In the genomic region with DNA sequence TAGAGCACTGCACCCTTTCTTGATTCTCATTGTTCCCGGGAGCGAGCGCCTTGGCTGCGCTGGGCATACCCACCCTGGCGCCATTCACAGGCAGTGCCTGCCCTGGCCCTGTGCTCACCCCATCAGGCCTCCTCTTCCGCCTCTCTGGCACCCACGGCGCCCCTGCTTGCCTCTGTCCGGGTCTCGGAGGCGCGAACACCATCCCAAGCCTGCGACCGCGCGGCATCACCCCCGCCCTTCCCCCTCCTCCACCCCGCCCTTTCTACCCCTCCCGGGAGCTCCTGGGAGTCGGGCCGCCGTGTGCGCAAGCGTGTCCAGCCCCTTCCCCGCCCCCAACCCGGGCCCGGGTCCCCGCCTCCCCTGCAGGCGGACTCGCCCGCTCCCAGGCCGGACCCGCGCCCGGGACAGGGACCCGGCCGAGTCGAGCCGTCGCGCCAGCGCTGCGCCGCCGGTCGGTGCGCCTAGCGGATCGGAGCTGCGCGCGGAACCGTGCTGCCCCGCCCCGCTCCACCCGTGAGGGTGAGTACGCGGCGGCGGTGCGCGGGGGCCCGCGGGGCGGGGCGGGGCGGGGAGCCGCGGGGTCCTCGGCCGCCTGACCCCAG, we compare ENCODE assay signal across 8 cellular contexts. TPM values are rescaled to one million over a fixed set of nuclear protein-coding genes. Genes with fewer than 3 reads are reported as not detected.
A peak's percentile ranks its signal among the peaks of the same experiment; 100 is the strongest.
DNase-seq lines count a peak whose midpoint lies in the region; ATAC-seq and TF ChIP-seq lines count a peak whose summit lies in the region.

A gene with protein sequence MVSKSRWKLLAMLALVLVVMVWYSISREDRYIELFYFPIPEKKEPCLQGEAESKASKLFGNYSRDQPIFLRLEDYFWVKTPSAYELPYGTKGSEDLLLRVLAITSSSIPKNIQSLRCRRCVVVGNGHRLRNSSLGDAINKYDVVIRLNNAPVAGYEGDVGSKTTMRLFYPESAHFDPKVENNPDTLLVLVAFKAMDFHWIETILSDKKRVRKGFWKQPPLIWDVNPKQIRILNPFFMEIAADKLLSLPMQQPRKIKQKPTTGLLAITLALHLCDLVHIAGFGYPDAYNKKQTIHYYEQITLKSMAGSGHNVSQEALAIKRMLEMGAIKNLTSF (plus strand): TSS at position 363 of the 602 bp plus-strand sequence. CDS start 50,470 bp downstream, outside the sequence.

- no peaks in the 10 kb centered on the region for H3K9me2 ChIP-seq in Karpas-422 (replicated peaks; ENCODE audit: insufficient read depth, low read length)

- no peaks in the 10 kb centered on the region for H3K36me3 ChIP-seq in Karpas-422 (ENCODE audit: insufficient read depth, low read length)
- H3K36me3 ChIP-seq in uterus, result no peaks in the 10 kb centered on the region

- intact Hi-C loops in left ventricle myocardium superior (cut with micrococcal nuclease), result no loop called here
- intact Hi-C loops in uterus (cut with DNase I; ENCODE audit: low total_unique reads), result no loop called here

- peak within 1 kb of the TSS; percentile 81 for H3K4me2 ChIP-seq in Karpas-422 (ENCODE audit: low read depth, low read length, poor library complexity, severe bottlenecking)

- TF ChIP-seq CTCF in uterus (IDR thresholded peaks at IDR 0.05), result no peak

- H4K20me1 ChIP-seq in Karpas-422 (ENCODE audit: insufficient read depth, low read depth, low read length), result no peaks in the 10 kb centered on the region

- H3K27me3 ChIP-seq in Karpas-422 (ENCODE audit: low read length) (no peaks in the 10 kb centered on the region), uterus (no peaks in the 10 kb centered on the region)

- peak within 1 kb of the TSS; percentile 60 for H3K27ac ChIP-seq in Karpas-422 (ENCODE audit: low read length)
- peak within 1 kb of the TSS; percentile 73 to 83 for H3K27ac ChIP-seq in uterus

- H3K4me3 ChIP-seq in Karpas-422 (ENCODE audit: low read length) (peak within 1 kb of the TSS; percentile 78), uterus (peak within 1 kb of the TSS; percentile 48 to 66)

- peak within 1 kb of the TSS; percentile 90 for H3K9ac ChIP-seq in Karpas-422 (ENCODE audit: low read length)

- H3K9me3 ChIP-seq in Karpas-422 (ENCODE audit: low read length) (no peaks in the 10 kb centered on the region), uterus (no peaks in the 10 kb centered on the region)

- peak; percentile 60 for ATAC-seq in GM21619 (IDR thresholded peaks at IDR 0.05; ENCODE audit: unreplicated experiment)
- ATAC-seq in left ventricle myocardium superior, result peak; percentile 82

- peak in 1 of 2 donors; percentile 53 for TF ChIP-seq POLR2A in uterus (IDR thresholded peaks at IDR 0.05)

- H3K4me1 ChIP-seq in Karpas-422 (ENCODE audit: low read length), result peaks cover 24% of the 10 kb centered on the region
- H3K4me1 ChIP-seq in uterus, result peaks cover 0 to 6% of the 10 kb centered on the region in 2 donors

- peak within 1 kb of the TSS; percentile 28; the same call in 1 of the 2 replicates for H2AFZ ChIP-seq in Karpas-422 (ENCODE audit: low read length)

- peaks cover 25% of the 10 kb centered on the region; the same call in 1 of the 2 replicates for H3K79me2 ChIP-seq in Karpas-422 (ENCODE audit: low read length)

- DNase-seq in Daoy (ENCODE audit: low read depth) (peak; percentile 84), Karpas-422 (peak; percentile 85), T-helper 1 cell (peak; percentile 26 to 77 (median 36)), amniotic epithelial cell (ENCODE audit: low read depth) (peak; percentile 58), left ventricle myocardium superior (peak; percentile 92), putamen (ENCODE audit: low spot score) (peak; percentile 88), uterus (peak; percentile 76 to 85)

RNA-seq across cellular contexts. Expression of the gene that starts here (rescaled TPM):
- total RNA-seq in Daoy (2014; rRNA removed; shearing (Covaris generic)), result 24.2 and 30.4 TPM in 2 replicates
- 5.8 and 6.6 TPM in 2 replicates for total RNA-seq in Karpas-422 (2014; rRNA removed; shearing (Covaris generic); ENCODE audit: low replicate concordance)
- 45.4 TPM for total RNA-seq in left ventricle myocardium superior
- total RNA-seq in uterus, result 10 to 100 TPM; 11.8 to 53.3 (median 34.8) TPM

Comparison
In these comparisons a context has a peak if more than half of its experiments do, and no peak if none do; other contexts are left out.
1. Peak in every context shown above with its lines: DNase-seq, ATAC-seq, H3K4me3 ChIP-seq and H3K27ac ChIP-seq.
2. DNase-seq: peak in every context shown above with its lines; median percentile 92 in left ventricle myocardium superior; 88 in putamen; 85 in Karpas-422; 84 in Daoy; 80 in uterus; 58 in amniotic epithelial cell; 36 in T-helper 1 cell.